In the genomic region with DNA sequence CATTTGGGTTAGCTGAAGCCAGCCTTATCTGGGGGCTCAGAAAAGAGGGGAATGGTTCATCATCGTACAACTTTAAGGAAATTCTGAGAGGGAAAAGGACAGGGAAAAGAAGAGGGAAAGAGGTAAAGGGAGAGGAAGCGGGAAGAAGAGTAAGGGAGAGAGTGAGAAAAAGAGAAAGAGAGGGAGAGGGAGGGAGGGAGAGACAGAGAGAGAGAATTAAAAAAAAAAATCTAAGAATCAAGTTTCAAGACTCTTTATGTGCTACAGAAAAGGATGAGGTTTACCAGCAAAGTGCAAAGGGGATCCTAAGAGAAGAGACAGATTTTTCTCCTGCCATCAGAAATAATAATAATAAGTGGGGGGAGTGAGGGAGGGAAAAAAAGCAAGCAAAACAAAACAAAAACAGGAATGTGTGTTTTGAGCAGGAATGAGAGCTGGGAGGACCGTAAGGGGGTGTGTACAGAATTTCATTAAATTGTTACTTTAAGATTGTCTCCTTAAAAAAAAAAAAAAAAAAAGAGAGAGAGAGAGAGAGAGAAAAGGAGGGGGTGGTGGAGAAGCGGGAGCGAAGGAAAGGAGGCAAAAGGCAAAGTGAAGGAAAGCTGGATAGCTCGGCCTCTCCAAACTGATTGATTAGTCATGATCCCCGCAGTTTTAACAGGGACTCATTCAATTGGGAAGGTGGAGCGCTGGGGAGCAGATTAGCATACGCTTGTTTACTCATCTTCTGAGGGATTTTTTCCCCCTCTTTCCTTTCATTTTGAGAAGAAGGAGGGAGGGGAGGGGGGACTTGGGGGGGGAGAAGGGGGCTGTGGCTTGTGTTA, we compare ENCODE assay signal across 1 cellular context.
TF ChIP-seq lines count a peak whose summit lies in the region.

No MANE protein-coding gene starts in this region.

TF ChIP-seq in GM23338, 12 proteins besides CTCF, POLR2A, EP300 and RAD21 (continued from another document):
- TF ChIP-seq, protein P1, sequence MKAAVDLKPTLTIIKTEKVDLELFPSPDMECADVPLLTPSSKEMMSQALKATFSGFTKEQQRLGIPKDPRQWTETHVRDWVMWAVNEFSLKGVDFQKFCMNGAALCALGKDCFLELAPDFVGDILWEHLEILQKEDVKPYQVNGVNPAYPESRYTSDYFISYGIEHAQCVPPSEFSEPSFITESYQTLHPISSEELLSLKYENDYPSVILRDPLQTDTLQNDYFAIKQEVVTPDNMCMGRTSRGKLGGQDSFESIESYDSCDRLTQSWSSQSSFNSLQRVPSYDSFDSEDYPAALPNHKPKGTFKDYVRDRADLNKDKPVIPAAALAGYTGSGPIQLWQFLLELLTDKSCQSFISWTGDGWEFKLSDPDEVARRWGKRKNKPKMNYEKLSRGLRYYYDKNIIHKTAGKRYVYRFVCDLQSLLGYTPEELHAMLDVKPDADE (IDR thresholded peaks at IDR 0.05): no peak
